Comparison of ENCODE assay signal across 1 cellular context in genomic region chr6:4281341-4282293, GRCh38.
TF ChIP-seq lines count a peak whose summit lies in the region.

No MANE protein-coding gene starts in this region.

TF ChIP-seq in GM12878, 131 proteins besides CTCF, POLR2A, EP300 and RAD21 (continued from another document and continues in another):
- TF ChIP-seq, protein P1, sequence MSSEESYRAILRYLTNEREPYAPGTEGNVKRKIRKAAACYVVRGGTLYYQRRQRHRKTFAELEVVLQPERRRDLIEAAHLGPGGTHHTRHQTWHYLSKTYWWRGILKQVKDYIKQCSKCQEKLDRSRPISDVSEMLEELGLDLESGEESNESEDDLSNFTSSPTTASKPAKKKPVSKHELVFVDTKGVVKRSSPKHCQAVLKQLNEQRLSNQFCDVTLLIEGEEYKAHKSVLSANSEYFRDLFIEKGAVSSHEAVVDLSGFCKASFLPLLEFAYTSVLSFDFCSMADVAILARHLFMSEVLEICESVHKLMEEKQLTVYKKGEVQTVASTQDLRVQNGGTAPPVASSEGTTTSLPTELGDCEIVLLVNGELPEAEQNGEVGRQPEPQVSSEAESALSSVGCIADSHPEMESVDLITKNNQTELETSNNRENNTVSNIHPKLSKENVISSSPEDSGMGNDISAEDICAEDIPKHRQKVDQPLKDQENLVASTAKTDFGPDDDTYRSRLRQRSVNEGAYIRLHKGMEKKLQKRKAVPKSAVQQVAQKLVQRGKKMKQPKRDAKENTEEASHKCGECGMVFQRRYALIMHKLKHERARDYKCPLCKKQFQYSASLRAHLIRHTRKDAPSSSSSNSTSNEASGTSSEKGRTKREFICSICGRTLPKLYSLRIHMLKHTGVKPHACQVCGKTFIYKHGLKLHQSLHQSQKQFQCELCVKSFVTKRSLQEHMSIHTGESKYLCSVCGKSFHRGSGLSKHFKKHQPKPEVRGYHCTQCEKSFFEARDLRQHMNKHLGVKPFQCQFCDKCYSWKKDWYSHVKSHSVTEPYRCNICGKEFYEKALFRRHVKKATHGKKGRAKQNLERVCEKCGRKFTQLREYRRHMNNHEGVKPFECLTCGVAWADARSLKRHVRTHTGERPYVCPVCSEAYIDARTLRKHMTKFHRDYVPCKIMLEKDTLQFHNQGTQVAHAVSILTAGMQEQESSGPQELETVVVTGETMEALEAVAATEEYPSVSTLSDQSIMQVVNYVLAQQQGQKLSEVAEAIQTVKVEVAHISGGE (CRISPR knock-in tag; IDR thresholded peaks at IDR 0.05), result no peak
- TF ChIP-seq SMAD1 (IDR thresholded peaks at IDR 0.05; ENCODE audit: low read depth, partially characterized antibody) (no peak), SKIL (IDR thresholded peaks at IDR 0.05; ENCODE audit: low read depth, poor library complexity, severe bottlenecking) (peak; percentile 48), CHD1 (IDR thresholded peaks at IDR 0.05; ENCODE audit: low read depth, low read length) (no peak), E2F4 (IDR thresholded peaks at IDR 0.05; ENCODE audit: low read depth, low read length) (no peak), LARP7 (IDR thresholded peaks at IDR 0.05) (no peak), RELA (IDR thresholded peaks at IDR 0.05; ENCODE audit: borderline replicate concordance, partially characterized antibody) (no peak), MTA3 (IDR thresholded peaks at IDR 0.05; ENCODE audit: borderline replicate concordance, low read length) (no peak), MXI1 (IDR thresholded peaks at IDR 0.05; ENCODE audit: low read depth, low read length) (no peak), MYC (IDR thresholded peaks at IDR 0.05; ENCODE audit: insufficient read depth, insufficient read length, insufficient replicate concordance, low read length, severe bottlenecking) (no peak), SMAD5 (IDR thresholded peaks at IDR 0.05; ENCODE audit: low read depth) (no peak), ZNF622 (IDR thresholded peaks at IDR 0.05) (no peak), TAF1 (IDR thresholded peaks at IDR 0.05; ENCODE audit: borderline replicate concordance, low read depth, low read length) (no peak), SMC3 (IDR thresholded peaks at IDR 0.05; ENCODE audit: borderline replicate concordance, low read length) (peak; percentile 36; the same call in 1 of the 2 replicates), POLR2AphosphoS5 (IDR thresholded peaks at IDR 0.05; ENCODE audit: low read length) (no peak), IKZF2 (IDR thresholded peaks at IDR 0.05) (peak; percentile 77 to 80; a peak in 3 of 4 replicates), STAT1 (conservative IDR thresholded peaks at IDR 0.05) (no peak), IRF4 (IDR thresholded peaks at IDR 0.05; ENCODE audit: low read depth, low read length) (no peak), MTA2 (IDR thresholded peaks at IDR 0.05; ENCODE audit: low read depth) (0 out of 2 replicates have a peak, but pooled peaks have one; percentile 23), SPI1 (IDR thresholded peaks at IDR 0.05; ENCODE audit: borderline replicate concordance, insufficient read depth, low read depth, low read length) (peak; percentile 81), SMARCA5 (IDR thresholded peaks at IDR 0.05) (no peak), MAX (IDR thresholded peaks at IDR 0.05; ENCODE audit: low read depth, low read length) (0 out of 2 replicates have a peak, but pooled peaks have one; percentile 45), JUND (IDR thresholded peaks at IDR 0.05; ENCODE audit: low read depth, low read length) (no peak), TCF3 (IDR thresholded peaks at IDR 0.05; ENCODE audit: borderline replicate concordance, insufficient read depth, low read depth, low read length) (peak; percentile 88), KLF5 (IDR thresholded peaks at IDR 0.05; ENCODE audit: partially characterized antibody) (no peak), USF2 (IDR thresholded peaks at IDR 0.05; ENCODE audit: borderline replicate concordance, low read depth, low read length) (no peak), PRDM15 (CRISPR knock-in tag; IDR thresholded peaks at IDR 0.05) (no peak), KDM1A (IDR thresholded peaks at IDR 0.05; ENCODE audit: borderline replicate concordance) (no peak), ESRRA (IDR thresholded peaks at IDR 0.05; ENCODE audit: low read length) (no peak), ATF2 (IDR thresholded peaks at IDR 0.05; ENCODE audit: low read length) (peak; percentile 37; the same call in 1 of the 2 replicates), SRF (IDR thresholded peaks at IDR 0.05; ENCODE audit: low read depth in 2 of 2, low read length in 2 of 2) (no peak), CEBPZ (IDR thresholded peaks at IDR 0.05; ENCODE audit: low read depth, low read length) (no peak), MYB (IDR thresholded peaks at IDR 0.05; ENCODE audit: borderline replicate concordance, low read depth, low read length) (no peak), CHD2 (IDR thresholded peaks at IDR 0.05; ENCODE audit: borderline replicate concordance, low read depth, low read length) (0 out of 2 replicates have a peak, but pooled peaks have one; percentile 18)
- TF ChIP-seq, protein P2, sequence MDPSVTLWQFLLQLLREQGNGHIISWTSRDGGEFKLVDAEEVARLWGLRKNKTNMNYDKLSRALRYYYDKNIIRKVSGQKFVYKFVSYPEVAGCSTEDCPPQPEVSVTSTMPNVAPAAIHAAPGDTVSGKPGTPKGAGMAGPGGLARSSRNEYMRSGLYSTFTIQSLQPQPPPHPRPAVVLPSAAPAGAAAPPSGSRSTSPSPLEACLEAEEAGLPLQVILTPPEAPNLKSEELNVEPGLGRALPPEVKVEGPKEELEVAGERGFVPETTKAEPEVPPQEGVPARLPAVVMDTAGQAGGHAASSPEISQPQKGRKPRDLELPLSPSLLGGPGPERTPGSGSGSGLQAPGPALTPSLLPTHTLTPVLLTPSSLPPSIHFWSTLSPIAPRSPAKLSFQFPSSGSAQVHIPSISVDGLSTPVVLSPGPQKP (IDR thresholded peaks at IDR 0.05; ENCODE audit: low read depth, low read length), result no peak
- TF ChIP-seq, protein P3, sequence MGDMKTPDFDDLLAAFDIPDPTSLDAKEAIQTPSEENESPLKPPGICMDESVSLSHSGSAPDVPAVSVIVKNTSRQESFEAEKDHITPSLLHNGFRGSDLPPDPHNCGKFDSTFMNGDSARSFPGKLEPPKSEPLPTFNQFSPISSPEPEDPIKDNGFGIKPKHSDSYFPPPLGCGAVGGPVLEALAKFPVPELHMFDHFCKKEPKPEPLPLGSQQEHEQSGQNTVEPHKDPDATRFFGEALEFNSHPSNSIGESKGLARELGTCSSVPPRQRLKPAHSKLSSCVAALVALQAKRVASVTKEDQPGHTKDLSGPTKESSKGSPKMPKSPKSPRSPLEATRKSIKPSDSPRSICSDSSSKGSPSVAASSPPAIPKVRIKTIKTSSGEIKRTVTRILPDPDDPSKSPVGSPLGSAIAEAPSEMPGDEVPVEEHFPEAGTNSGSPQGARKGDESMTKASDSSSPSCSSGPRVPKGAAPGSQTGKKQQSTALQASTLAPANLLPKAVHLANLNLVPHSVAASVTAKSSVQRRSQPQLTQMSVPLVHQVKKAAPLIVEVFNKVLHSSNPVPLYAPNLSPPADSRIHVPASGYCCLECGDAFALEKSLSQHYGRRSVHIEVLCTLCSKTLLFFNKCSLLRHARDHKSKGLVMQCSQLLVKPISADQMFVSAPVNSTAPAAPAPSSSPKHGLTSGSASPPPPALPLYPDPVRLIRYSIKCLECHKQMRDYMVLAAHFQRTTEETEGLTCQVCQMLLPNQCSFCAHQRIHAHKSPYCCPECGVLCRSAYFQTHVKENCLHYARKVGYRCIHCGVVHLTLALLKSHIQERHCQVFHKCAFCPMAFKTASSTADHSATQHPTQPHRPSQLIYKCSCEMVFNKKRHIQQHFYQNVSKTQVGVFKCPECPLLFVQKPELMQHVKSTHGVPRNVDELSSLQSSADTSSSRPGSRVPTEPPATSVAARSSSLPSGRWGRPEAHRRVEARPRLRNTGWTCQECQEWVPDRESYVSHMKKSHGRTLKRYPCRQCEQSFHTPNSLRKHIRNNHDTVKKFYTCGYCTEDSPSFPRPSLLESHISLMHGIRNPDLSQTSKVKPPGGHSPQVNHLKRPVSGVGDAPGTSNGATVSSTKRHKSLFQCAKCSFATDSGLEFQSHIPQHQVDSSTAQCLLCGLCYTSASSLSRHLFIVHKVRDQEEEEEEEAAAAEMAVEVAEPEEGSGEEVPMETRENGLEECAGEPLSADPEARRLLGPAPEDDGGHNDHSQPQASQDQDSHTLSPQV (IDR thresholded peaks at IDR 0.05), result no peak
